2 cellular contexts compared by ENCODE assay signal in the genomic region with DNA sequence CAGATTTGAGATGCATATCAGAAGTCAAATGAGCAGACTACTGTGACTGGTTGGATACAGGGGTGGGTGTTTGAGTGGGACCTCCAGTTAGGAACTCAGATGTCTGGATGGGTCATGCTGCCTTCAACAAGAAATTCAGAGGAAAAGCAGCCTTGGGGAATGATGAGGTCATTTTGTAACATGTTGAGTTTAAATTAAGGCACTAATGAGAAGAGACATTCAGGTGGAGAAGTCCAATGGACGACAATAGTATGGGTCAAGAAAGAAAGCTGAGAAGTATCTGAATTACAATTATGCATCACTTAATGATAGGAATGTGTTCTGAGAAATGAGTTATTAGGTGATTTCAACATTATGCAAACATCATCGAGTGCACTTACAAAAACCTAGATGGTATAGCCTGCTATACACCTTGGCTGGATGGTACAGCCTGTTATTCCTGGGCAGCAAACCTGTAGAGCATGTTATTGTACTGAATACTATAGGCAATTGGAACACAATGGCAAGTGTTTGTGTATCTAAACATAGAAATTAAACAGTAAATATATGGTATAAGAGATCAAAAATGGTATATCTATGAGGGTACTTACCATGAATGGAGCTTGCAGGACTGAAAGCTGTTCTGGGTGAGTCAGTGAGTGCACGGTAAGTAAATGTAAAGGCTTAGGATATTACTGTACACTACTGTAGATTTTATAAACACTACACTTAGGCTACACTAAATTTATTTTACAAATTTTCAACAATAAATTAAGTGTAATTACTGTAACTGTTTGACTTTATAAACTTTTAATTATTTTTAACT.
TF ChIP-seq lines count a peak whose summit lies in the region.

No MANE protein-coding gene starts in this region.

TF ChIP-seq in SK-N-SH, 30 proteins besides CTCF, POLR2A, EP300 and RAD21 (continued from another document):
- TF ChIP-seq, protein P1, sequence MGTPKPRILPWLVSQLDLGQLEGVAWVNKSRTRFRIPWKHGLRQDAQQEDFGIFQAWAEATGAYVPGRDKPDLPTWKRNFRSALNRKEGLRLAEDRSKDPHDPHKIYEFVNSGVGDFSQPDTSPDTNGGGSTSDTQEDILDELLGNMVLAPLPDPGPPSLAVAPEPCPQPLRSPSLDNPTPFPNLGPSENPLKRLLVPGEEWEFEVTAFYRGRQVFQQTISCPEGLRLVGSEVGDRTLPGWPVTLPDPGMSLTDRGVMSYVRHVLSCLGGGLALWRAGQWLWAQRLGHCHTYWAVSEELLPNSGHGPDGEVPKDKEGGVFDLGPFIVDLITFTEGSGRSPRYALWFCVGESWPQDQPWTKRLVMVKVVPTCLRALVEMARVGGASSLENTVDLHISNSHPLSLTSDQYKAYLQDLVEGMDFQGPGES (IDR thresholded peaks at IDR 0.05; ENCODE audit: low read depth, low read length), result no peak
- TF ChIP-seq NFIC (IDR thresholded peaks at IDR 0.05; ENCODE audit: borderline replicate concordance) (no peak), TAF1 (IDR thresholded peaks at IDR 0.05; ENCODE audit: borderline replicate concordance, low read depth, low read length) (no peak), GATA2 (CRISPR knock-in tag; IDR thresholded peaks at IDR 0.05) (no peak), NRF1 (IDR thresholded peaks at IDR 0.05; ENCODE audit: low read depth, low read length) (no peak), FOXM1 (IDR thresholded peaks at IDR 0.05; ENCODE audit: low read depth) (no peak), POLR2AphosphoS5 (IDR thresholded peaks at IDR 0.05; ENCODE audit: low read depth, low read length) (no peak), EZH2phosphoT487 (IDR thresholded peaks at IDR 0.05; ENCODE audit: borderline replicate concordance, low read depth) (no peak), JUND (IDR thresholded peaks at IDR 0.05) (no peak), FOSL2 (IDR thresholded peaks at IDR 0.05; ENCODE audit: borderline replicate concordance, low read depth) (no peak), RFX5 (IDR thresholded peaks at IDR 0.05; ENCODE audit: low read length) (no peak), TCF12 (IDR thresholded peaks at IDR 0.05) (no peak), CHD2 (IDR thresholded peaks at IDR 0.05; ENCODE audit: low read length, partially characterized antibody) (no peak), TEAD4 (IDR thresholded peaks at IDR 0.05; ENCODE audit: borderline replicate concordance, insufficient read depth) (no peak)
- TF ChIP-seq, protein P2, sequence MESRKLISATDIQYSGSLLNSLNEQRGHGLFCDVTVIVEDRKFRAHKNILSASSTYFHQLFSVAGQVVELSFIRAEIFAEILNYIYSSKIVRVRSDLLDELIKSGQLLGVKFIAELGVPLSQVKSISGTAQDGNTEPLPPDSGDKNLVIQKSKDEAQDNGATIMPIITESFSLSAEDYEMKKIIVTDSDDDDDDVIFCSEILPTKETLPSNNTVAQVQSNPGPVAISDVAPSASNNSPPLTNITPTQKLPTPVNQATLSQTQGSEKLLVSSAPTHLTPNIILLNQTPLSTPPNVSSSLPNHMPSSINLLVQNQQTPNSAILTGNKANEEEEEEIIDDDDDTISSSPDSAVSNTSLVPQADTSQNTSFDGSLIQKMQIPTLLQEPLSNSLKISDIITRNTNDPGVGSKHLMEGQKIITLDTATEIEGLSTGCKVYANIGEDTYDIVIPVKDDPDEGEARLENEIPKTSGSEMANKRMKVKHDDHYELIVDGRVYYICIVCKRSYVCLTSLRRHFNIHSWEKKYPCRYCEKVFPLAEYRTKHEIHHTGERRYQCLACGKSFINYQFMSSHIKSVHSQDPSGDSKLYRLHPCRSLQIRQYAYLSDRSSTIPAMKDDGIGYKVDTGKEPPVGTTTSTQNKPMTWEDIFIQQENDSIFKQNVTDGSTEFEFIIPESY (IDR thresholded peaks at IDR 0.05; ENCODE audit: borderline replicate concordance, low read depth), result no peak

TF ChIP-seq in SK-N-SH treated with all-trans-retinoic acid at 6 μM for 48 hours, 23 proteins besides CTCF, POLR2A, EP300 and RAD21 (continued from another document):
- TF ChIP-seq, protein P3, sequence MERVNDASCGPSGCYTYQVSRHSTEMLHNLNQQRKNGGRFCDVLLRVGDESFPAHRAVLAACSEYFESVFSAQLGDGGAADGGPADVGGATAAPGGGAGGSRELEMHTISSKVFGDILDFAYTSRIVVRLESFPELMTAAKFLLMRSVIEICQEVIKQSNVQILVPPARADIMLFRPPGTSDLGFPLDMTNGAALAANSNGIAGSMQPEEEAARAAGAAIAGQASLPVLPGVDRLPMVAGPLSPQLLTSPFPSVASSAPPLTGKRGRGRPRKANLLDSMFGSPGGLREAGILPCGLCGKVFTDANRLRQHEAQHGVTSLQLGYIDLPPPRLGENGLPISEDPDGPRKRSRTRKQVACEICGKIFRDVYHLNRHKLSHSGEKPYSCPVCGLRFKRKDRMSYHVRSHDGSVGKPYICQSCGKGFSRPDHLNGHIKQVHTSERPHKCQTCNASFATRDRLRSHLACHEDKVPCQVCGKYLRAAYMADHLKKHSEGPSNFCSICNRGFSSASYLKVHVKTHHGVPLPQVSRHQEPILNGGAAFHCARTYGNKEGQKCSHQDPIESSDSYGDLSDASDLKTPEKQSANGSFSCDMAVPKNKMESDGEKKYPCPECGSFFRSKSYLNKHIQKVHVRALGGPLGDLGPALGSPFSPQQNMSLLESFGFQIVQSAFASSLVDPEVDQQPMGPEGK (CRISPR knock-in tag; IDR thresholded peaks at IDR 0.05; ENCODE audit: borderline replicate concordance), result no peak
- TF ChIP-seq ZC3H10 (CRISPR knock-in tag; IDR thresholded peaks at IDR 0.05), result no peak
- TF ChIP-seq ZNF70 (CRISPR knock-in tag; IDR thresholded peaks at IDR 0.05), result no peak
- TF ChIP-seq, protein P4, sequence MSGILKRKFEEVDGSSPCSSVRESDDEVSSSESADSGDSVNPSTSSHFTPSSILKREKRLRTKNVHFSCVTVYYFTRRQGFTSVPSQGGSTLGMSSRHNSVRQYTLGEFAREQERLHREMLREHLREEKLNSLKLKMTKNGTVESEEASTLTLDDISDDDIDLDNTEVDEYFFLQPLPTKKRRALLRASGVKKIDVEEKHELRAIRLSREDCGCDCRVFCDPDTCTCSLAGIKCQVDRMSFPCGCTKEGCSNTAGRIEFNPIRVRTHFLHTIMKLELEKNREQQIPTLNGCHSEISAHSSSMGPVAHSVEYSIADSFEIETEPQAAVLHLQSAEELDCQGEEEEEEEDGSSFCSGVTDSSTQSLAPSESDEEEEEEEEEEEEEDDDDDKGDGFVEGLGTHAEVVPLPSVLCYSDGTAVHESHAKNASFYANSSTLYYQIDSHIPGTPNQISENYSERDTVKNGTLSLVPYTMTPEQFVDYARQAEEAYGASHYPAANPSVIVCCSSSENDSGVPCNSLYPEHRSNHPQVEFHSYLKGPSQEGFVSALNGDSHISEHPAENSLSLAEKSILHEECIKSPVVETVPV (CRISPR knock-in tag; IDR thresholded peaks at IDR 0.05), result no peak
- no peak for TF ChIP-seq OSR1 (CRISPR knock-in tag; IDR thresholded peaks at IDR 0.05)
- TF ChIP-seq, protein P5, sequence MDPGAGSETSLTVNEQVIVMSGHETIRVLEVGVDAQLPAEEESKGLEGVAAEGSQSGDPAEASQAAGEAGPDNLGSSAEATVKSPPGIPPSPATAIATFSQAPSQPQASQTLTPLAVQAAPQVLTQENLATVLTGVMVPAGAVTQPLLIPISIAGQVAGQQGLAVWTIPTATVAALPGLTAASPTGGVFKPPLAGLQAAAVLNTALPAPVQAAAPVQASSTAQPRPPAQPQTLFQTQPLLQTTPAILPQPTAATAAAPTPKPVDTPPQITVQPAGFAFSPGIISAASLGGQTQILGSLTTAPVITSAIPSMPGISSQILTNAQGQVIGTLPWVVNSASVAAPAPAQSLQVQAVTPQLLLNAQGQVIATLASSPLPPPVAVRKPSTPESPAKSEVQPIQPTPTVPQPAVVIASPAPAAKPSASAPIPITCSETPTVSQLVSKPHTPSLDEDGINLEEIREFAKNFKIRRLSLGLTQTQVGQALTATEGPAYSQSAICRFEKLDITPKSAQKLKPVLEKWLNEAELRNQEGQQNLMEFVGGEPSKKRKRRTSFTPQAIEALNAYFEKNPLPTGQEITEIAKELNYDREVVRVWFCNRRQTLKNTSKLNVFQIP (CRISPR knock-in tag; IDR thresholded peaks at IDR 0.05; ENCODE audit: borderline replicate concordance, low read depth), result no peak
- TF ChIP-seq ZFP30 (CRISPR knock-in tag; IDR thresholded peaks at IDR 0.05), result no peak
- no peak for TF ChIP-seq ZNF565 (CRISPR knock-in tag; conservative IDR thresholded peaks at IDR 0.05; ENCODE audit: low read depth)
- TF ChIP-seq PPARA (CRISPR knock-in tag; IDR thresholded peaks at IDR 0.05; ENCODE audit: borderline replicate concordance), result no peak
- no peak for TF ChIP-seq TOX (CRISPR knock-in tag; IDR thresholded peaks at IDR 0.05; ENCODE audit: borderline replicate concordance)
- TF ChIP-seq, protein P6, sequence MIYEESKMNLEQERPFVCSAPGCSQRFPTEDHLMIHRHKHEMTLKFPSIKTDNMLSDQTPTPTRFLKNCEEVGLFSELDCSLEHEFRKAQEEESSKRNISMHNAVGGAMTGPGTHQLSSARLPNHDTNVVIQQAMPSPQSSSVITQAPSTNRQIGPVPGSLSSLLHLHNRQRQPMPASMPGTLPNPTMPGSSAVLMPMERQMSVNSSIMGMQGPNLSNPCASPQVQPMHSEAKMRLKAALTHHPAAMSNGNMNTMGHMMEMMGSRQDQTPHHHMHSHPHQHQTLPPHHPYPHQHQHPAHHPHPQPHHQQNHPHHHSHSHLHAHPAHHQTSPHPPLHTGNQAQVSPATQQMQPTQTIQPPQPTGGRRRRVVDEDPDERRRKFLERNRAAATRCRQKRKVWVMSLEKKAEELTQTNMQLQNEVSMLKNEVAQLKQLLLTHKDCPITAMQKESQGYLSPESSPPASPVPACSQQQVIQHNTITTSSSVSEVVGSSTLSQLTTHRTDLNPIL (CRISPR knock-in tag; IDR thresholded peaks at IDR 0.05; ENCODE audit: low read depth), result no peak
TF ChIP-seq in SK-N-SH treated with all-trans-retinoic acid at 6 μM for 48 hours: peak in this region for 0.
